Comparison of ENCODE assay signal across 8 cellular contexts in the genomic region with DNA sequence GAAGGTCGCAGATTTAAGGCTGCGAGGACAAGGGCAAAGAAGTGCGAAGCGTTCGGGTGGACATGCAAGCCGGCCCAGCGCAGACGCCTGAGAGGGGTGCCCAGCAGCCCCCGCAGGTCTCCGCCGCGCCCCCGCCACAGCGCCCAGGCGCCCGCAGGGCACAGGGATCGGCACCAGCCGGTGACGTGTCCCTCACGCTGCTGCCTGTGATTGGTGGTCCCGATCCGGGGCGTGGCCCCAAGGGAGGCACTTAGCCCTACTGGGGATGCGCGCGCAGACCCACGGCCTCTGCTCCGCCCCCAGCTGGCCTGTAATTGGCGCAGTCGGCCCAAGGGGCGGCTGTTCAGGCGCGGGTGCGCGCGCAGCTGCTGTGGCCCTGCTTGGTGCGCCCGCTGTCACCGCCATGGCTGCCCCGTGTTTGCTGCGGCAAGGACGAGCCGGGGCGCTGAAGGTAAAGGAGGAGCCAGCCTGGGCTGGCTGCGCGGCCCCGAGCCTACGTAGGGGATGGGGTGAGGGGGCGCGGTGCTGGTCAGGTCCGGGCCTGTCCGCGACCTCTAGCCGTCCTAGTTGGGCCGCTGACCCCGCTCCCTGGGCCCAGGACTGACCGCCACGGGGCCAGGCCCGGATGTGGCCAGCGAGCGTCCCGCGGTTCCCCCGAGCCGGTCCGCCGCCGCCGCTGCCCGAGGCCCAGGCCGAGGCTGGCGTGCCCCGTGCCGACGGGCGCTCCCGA. TPM values are rescaled to one million over a fixed set of nuclear protein-coding genes. Genes with fewer than 3 reads are reported as not detected.
DNase-seq lines count a peak whose midpoint lies in the region; ATAC-seq lines count a peak whose summit lies in the region.

A gene (plus strand): TSS at position 379 of the 730 bp plus-strand sequence. CDS start 25 bp downstream, at position 404.

- no peaks in the 10 kb centered on the region for H3K9me3 ChIP-seq in CD8-positive, alpha-beta memory T cell (ENCODE audit: low read length)

- POLR2A ChIA-PET in CD8-positive, alpha-beta memory T cell (lab: Charles Lee), result interaction anchor here (0.5 to 2.1 kb wide), 7 partner anchors 11 to 81 kb away, joined by 3 to 13 read pairs (median 3); a partner anchor contains a TSS

- peaks cover 0 to 16% (median 2%) of the 10 kb centered on the region in 3 donors for H3K36me3 Mint-ChIP-seq in CD8-positive, alpha-beta memory T cell

- H3K27ac ChIP-seq in CD8-positive, alpha-beta memory T cell (ENCODE audit: low read depth, low read length), result peak within 1 kb of the TSS; percentile 88

- peaks cover 16% of the 10 kb centered on the region for H3K4me1 ChIP-seq in CD8-positive, alpha-beta memory T cell (ENCODE audit: insufficient read depth, low read length)

- peaks cover 14 to 29% (median 16%) of the 10 kb centered on the region in 3 donors for H3K4me1 Mint-ChIP-seq in CD8-positive, alpha-beta memory T cell

- peak within 1 kb of the TSS; percentile 90 to 99 (median 98) for H3K27ac Mint-ChIP-seq in CD8-positive, alpha-beta memory T cell

- H3K27me3 ChIP-seq in CD8-positive, alpha-beta memory T cell (ENCODE audit: insufficient read depth, low read length, poor library complexity, severe bottlenecking), result no peaks in the 10 kb centered on the region

- H3K4me3 ChIP-seq in CD8-positive, alpha-beta memory T cell (ENCODE audit: low read length), result peak within 1 kb of the TSS; percentile 94

- DNase-seq in CD8-positive, alpha-beta memory T cell, result peak; percentile 97 to 100 (median 100)
- DNase-seq in HS-5 (ENCODE audit: low read depth), result peak; percentile 83
- DNase-seq in NK-92 treated with Interleukin-12 subunit alpha and Interleukin-12 subunit beta, amount 100 ng/mL, for 24 hours (lab: John Stamatoyannopoulos, UW), result peak; percentile 100
- peak; percentile 100 for DNase-seq in activated CD8-positive, alpha-beta memory T cell treated with anti-CD3 and anti-CD28 coated beads for 24 hours
- peak; percentile 100 for DNase-seq in effector CD8-positive, alpha-beta T cell (lab: John Stamatoyannopoulos, UW)
- DNase-seq in lung microvascular endothelial cell (ENCODE audit: low read depth in 2 of 2), result peak; percentile 99
- peak; percentile 99 to 100 (median 100) for DNase-seq in stimulated activated CD4-positive, alpha-beta T cell treated with anti-CD3 and anti-CD28 coated beads, TNF-alpha, amount 100 ng/mL, for 48 hours (ENCODE audit: low read depth in 3 of 3)

- peak; percentile 87 for ATAC-seq in GM19468 (IDR thresholded peaks at IDR 0.05; ENCODE audit: extremely low read depth, unreplicated experiment)

- peaks cover 8% of the 10 kb centered on the region for H3K36me3 ChIP-seq in CD8-positive, alpha-beta memory T cell (ENCODE audit: insufficient read depth, low read length)

- H3K27me3 Mint-ChIP-seq in CD8-positive, alpha-beta memory T cell, result peaks cover 0 to 3% of the 10 kb centered on the region in 2 donors

- CTCF ChIA-PET in CD8-positive, alpha-beta memory T cell (lab: Charles Lee), result interaction anchor here (1.1 to 1.6 kb wide), 2 partner anchors 23 to 299 kb away, joined by 3 read pairs; no protein-coding TSS in a partner anchor

- H3K9me3 Mint-ChIP-seq in CD8-positive, alpha-beta memory T cell, result no peaks in the 10 kb centered on the region

- H3K4me3 Mint-ChIP-seq in CD8-positive, alpha-beta memory T cell, result peak within 1 kb of the TSS; percentile 84 to 97 (median 90)

RNA-seq across cellular contexts. Expression of the gene that starts here (rescaled TPM):
- 10 to 100 TPM; 36.6 to 36.8 TPM for total RNA-seq in CD8-positive, alpha-beta memory T cell
- polyA plus RNA-seq in CD8-positive, alpha-beta memory T cell, result 20.3 TPM
- 14.6 and 28.8 TPM in 2 replicates for total RNA-seq in lung microvascular endothelial cell

Comparison
In these comparisons a context has a peak if more than half of its experiments do, and no peak if none do; other contexts are left out.
1. Peak in every context shown above with its lines: DNase-seq, ATAC-seq, H3K4me3 ChIP-seq and H3K27ac ChIP-seq.